8 cellular contexts compared by ENCODE assay signal in the genomic region with DNA sequence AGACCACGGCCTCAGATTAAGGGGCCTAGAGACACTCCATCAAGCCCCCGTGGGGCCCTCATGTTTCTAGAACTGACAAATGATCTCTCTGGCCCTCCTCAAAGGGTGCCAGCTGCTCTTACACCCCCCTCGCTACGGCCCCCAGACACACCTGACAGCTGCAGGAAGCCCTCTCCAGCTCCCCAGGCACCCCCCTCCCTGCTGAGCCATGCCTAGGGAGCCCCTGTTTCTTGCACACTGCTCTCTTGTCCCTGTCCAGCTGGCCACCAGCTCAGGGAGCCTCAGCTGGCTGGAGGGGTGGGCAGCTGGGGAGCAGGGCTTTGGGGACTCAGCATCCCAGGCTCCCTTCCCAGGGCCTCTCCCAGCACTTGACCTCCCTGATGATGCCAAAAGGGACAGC. TPM values are rescaled to one million over a fixed set of nuclear protein-coding genes. Genes with fewer than 3 reads are reported as not detected.
DNase-seq lines count a peak whose midpoint lies in the region; ATAC-seq and TF ChIP-seq lines count a peak whose summit lies in the region.

No MANE protein-coding gene starts in this region.

- BruUV-seq in Panc1 (replicated peaks; lab: Mats Ljungman, UMichigan): no TSS peak

- intact Hi-C loops in Panc1 (cut with micrococcal nuclease; ENCODE audit: unreplicated experiment) (no loop called here), heart right ventricle (cut with DNase I) (loop anchor here in 2 of 10 donors (2.0 to 5.0 kb wide), 2 partner anchors 29 to 36 kb away; no protein-coding TSS in a partner anchor), gastrocnemius medialis (cut with DNase I; ENCODE audit: low total_unique reads) (no loop called here)

- in situ Hi-C loops in Panc1 (cut with HindIII; ENCODE audit: low pct_unique_long_range_greater_than_20kb, low sequenced_read_pairs): no loop called here
- in situ Hi-C loops in gastrocnemius medialis (cut with MboI; ENCODE audit: low sequenced_read_pairs in 4 of 4): loop anchor here in 2 of 4 donors (5.0 kb wide), 1 partner anchor 36 kb away; no protein-coding TSS in a partner anchor

- POLR2A ChIA-PET in HEK293 (lab: Yijun Ruan, JAX): interaction anchor here (1.6 kb wide), 1 partner anchor 14 kb away, joined by 4 read pairs; no protein-coding TSS in a partner anchor
- POLR2A ChIA-PET in Panc1 (lab: Charles Lee): interaction anchor here (0.6 to 0.8 kb wide), 2 partner anchors 20 to 48 kb away, joined by 3 read pairs; no protein-coding TSS in a partner anchor

- H3K36me3 ChIP-seq in HEK293 (ENCODE audit: control insufficient read depth in 2 of 2, insufficient read depth in 1 of 2, low read length in 2 of 2) (peaks cover 0 to 6% of the 10 kb centered on the region in 2 experiments; a peak in 1 of 3 replicates), Panc1 (ENCODE audit: control insufficient read depth, insufficient read depth, low read length) (no peaks in the 10 kb centered on the region), heart right ventricle (no peaks in the 10 kb centered on the region), gastrocnemius medialis (no peaks in the 10 kb centered on the region)

- H3K27me3 ChIP-seq in Panc1 (ENCODE audit: control insufficient read depth, insufficient read depth, low read length) (no peaks in the 10 kb centered on the region), heart right ventricle (no peaks in the 10 kb centered on the region), gastrocnemius medialis (no peaks in the 10 kb centered on the region)

- no peak for DNase-seq in Panc1 (ENCODE audit: low read depth, low spot score)
- peak in 1 of 2 donors; percentile 15 for DNase-seq in heart right ventricle
- DNase-seq in gastrocnemius medialis: peak in 1 of 2 donors; percentile 60
- no peak for DNase-seq in D341Med (ENCODE audit: low spot score)
- DNase-seq in NOMO-1 treated with DMSO at 0.1 percent for 48 hours (lab: John Stamatoyannopoulos, UW; ENCODE audit: unreplicated experiment): no peak
- DNase-seq in activated CD4-positive, alpha-beta T cell treated with anti-CD3 and anti-CD28 coated beads, Interleukin-2, amount 50 U/mL, for 4 hours: no peak

- peaks cover 12% of the 10 kb centered on the region; the same call in 1 of the 2 replicates for H3K4me1 ChIP-seq in HEK293 (ENCODE audit: control insufficient read depth, insufficient read depth, low read length)
- H3K4me1 ChIP-seq in Panc1 (ENCODE audit: control insufficient read depth, insufficient read depth, low read length): peaks cover 35% of the 10 kb centered on the region
- H3K4me1 ChIP-seq in heart right ventricle: peaks cover 30 to 84% (median 64%) of the 10 kb centered on the region in 9 donors
- peaks cover 81 to 91% of the 10 kb centered on the region in 2 donors for H3K4me1 ChIP-seq in gastrocnemius medialis

- CTCF ChIA-PET in HEK293 (lab: Yijun Ruan, JAX): interaction anchor here (0.8 to 2.7 kb wide), 7 partner anchors 7 to 44 kb away, joined by 6 to 37 read pairs (median 14); a partner anchor contains a TSS
- CTCF ChIA-PET in Panc1 (lab: Charles Lee): interaction anchor here (1.1 to 2.3 kb wide), 6 partner anchors 18 to 44 kb away, joined by 3 to 15 read pairs (median 12); no protein-coding TSS in a partner anchor

- ATAC-seq in Panc1: no peak
- no peak for ATAC-seq in heart right ventricle
- ATAC-seq in gastrocnemius medialis: peak in 1 of 2 donors; percentile 2
- ATAC-seq in GM19351 (IDR thresholded peaks at IDR 0.05; ENCODE audit: unreplicated experiment): no peak

- H3K9me3 ChIP-seq in HEK293 (ENCODE audit: control insufficient read depth, insufficient read depth, low read depth, low read length): no peaks in the 10 kb centered on the region
- no peaks in the 10 kb centered on the region for H3K9me3 ChIP-seq in Panc1 (ENCODE audit: control insufficient read depth, insufficient read depth, low read depth, low read length)
- no peaks in the 10 kb centered on the region for H3K9me3 ChIP-seq in heart right ventricle
- no peaks in the 10 kb centered on the region for H3K9me3 ChIP-seq in gastrocnemius medialis

- H3K4me3 ChIP-seq in HEK293 (ENCODE audit: low read depth, low read length): no peak overlapping the region
- no peak overlapping the region for H3K4me3 ChIP-seq in Panc1 (ENCODE audit: low read depth in 2 of 2, low read length in 2 of 2)
- H3K4me3 ChIP-seq in heart right ventricle: peak overlapping the region in 1 of 10 donors; percentile 42
- H3K4me3 ChIP-seq in gastrocnemius medialis: peak overlapping the region in 1 of 4 donors; percentile 48

- TF ChIP-seq CTCF in HEK293 (tag by site-specific recombination; IDR thresholded peaks at IDR 0.05): no peak
- TF ChIP-seq CTCF in Panc1 (IDR thresholded peaks at IDR 0.05): no peak
- no peak for TF ChIP-seq CTCF in heart right ventricle (IDR thresholded peaks at IDR 0.05)
- TF ChIP-seq CTCF in gastrocnemius medialis (IDR thresholded peaks at IDR 0.05 in 4 of 5, conservative IDR thresholded peaks at IDR 0.05 in 1 of 5): no peak

- H3K27ac ChIP-seq in HEK293 (ENCODE audit: extremely low read depth, low read depth, low read length): no peak overlapping the region
- H3K27ac ChIP-seq in Panc1 (ENCODE audit: low read length): peak overlapping the region; percentile 80; the same call in 1 of the 2 replicates
- peak overlapping the region in 7 of 10 donors; percentile 58 to 94 (median 88) for H3K27ac ChIP-seq in heart right ventricle
- peak overlapping the region; percentile 91 to 99 (median 92) for H3K27ac ChIP-seq in gastrocnemius medialis

- 32 to 42% methylated on average over 4 of the region's 4 CpGs for WGBS in heart right ventricle, 2 donors

- no peak for TF ChIP-seq POLR2A in gastrocnemius medialis (IDR thresholded peaks at IDR 0.05)

TF ChIP-seq in HEK293, 187 proteins besides CTCF, POLR2A, EP300 and RAD21:
- TF ChIP-seq ZIC2 (tag by site-specific recombination; IDR thresholded peaks at IDR 0.05) (peak; percentile 71), GLIS1 (tag by site-specific recombination; IDR thresholded peaks at IDR 0.05) (peak; percentile 16; the same call in 1 of the 2 replicates), YY1 (tag by site-specific recombination; IDR thresholded peaks at IDR 0.05) (no peak)

RNA-seq across cellular contexts. Expression of a gene that starts 14.8 kb away (rescaled TPM):
- total RNA-seq in Panc1 (2021; ENCODE audit: unreplicated experiment): 72.3 TPM
- polyA plus RNA-seq in Panc1 (2012; ENCODE audit: insufficient read length): 89.5 TPM
- 10 to 100 TPM; 17.6 to 47.3 (median 32.2) TPM for total RNA-seq in heart right ventricle
- 10 to 100 TPM; 31.3 to 48.3 TPM for polyA plus RNA-seq in heart right ventricle
- 10 to 100 TPM; 40.5 to 54.0 (median 49.3) TPM for total RNA-seq in gastrocnemius medialis
